18 cellular contexts compared by ENCODE assay signal in genomic region chr14:95830386-95830785, GRCh38.
"Had no signal": no experiment of that assay in that cellular context is flagged by ENCODE, and none has a peak within 500 bp of the region (broad histone marks: within the 10 kb centered on the region; RNA-seq: fewer than 3 reads in every experiment).

No MANE protein-coding gene starts in this region.

- DNase-seq: effector memory CD8-positive, alpha-beta T cell; esophagus squamous epithelium; foreskin fibroblast; glutamatergic neuron; immature natural killer cell; kidney; left cardiac atrium; left ventricle myocardium inferior; lower lobe of right lung; nucleus accumbens; ovary; right cardiac atrium; small intestine; stimulated activated CD4-positive, alpha-beta T cell treated with anti-CD3 and anti-CD28 coated beads, Interleukin-12 subunit alpha, Interleukin-12 subunit beta, amount 100 ng/mL, for 4 hours; stimulated activated naive CD4-positive, alpha-beta T cell treated with Interleukin-2 at 50 U/mL for 16 hours; trophoblast cell had no signal

- ATAC-seq: effector memory CD8-positive, alpha-beta T cell; gastroesophageal sphincter; left cardiac atrium; lower lobe of right lung; natural killer cell treated with Interleukin-12 subunit alpha and Interleukin-12 subunit beta and Interleukin-15 and Interleukin-18, amount 100 ng/mL, for 72 hours; right cardiac atrium had no signal
